Comparison of ENCODE assay signal across 1 cellular context in the genomic region with DNA sequence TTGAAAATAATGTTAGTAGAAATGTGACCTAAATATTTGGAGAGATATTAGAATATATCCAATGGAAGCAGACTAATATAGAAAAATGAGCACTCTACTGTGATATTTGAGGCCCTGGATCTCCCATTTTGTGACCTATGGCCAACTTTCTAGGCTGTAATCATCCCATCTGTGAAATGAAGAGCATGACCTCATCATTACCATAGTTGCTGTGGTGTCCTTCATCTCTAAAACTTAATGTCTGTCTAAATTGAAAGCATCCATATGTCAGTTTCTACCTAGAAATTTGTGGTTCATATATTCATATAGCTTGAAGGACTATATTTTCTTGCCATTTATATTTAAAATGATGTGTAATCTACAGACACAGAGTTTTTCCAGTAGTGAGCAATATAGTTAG.
TF ChIP-seq lines count a peak whose summit lies in the region.

No MANE protein-coding gene starts in this region.

TF ChIP-seq in IMR-90, 13 proteins besides CTCF, POLR2A, EP300 and RAD21 (continued from another document):
- TF ChIP-seq, protein P1, sequence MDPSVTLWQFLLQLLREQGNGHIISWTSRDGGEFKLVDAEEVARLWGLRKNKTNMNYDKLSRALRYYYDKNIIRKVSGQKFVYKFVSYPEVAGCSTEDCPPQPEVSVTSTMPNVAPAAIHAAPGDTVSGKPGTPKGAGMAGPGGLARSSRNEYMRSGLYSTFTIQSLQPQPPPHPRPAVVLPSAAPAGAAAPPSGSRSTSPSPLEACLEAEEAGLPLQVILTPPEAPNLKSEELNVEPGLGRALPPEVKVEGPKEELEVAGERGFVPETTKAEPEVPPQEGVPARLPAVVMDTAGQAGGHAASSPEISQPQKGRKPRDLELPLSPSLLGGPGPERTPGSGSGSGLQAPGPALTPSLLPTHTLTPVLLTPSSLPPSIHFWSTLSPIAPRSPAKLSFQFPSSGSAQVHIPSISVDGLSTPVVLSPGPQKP (IDR thresholded peaks at IDR 0.05; ENCODE audit: borderline replicate concordance, low read depth, low read length), result no peak
- TF ChIP-seq RFX5 (IDR thresholded peaks at IDR 0.05; ENCODE audit: low read depth, low read length), result no peak
